20 cellular contexts compared by ENCODE assay signal in genomic region chr9:134663084-134663483, GRCh38. TPM values are rescaled to one million over a fixed set of nuclear protein-coding genes. Genes with fewer than 3 reads are reported as not detected.
DNase-seq lines count a peak whose midpoint lies in the region; ATAC-seq and TF ChIP-seq lines count a peak whose summit lies in the region.
"Had no signal": no experiment of that assay in that cellular context is flagged by ENCODE, and none has a peak within 500 bp of the region (broad histone marks: within the 10 kb centered on the region; RNA-seq: fewer than 3 reads in every experiment).

No MANE protein-coding gene starts in this region.

- TF ChIP-seq RAD21 in SK-N-SH (IDR thresholded peaks at IDR 0.05; ENCODE audit: low read length), result no peak

- TF ChIP-seq POLR2A in tibial nerve (IDR thresholded peaks at IDR 0.05), result no peak

- no peaks in the 10 kb centered on the region for H3K9me3 Mint-ChIP-seq in nephron
- peaks cover 3% of the 10 kb centered on the region for H3K9me3 Mint-ChIP-seq in CD4-positive, alpha-beta T cell

- TF ChIP-seq EP300 in SK-N-SH (IDR thresholded peaks at IDR 0.05; ENCODE audit: borderline replicate concordance in 1 of 2, low read depth in 1 of 2, low read length in 1 of 2), result no peak
- TF ChIP-seq EP300 in tibial nerve (IDR thresholded peaks at IDR 0.05), result no peak

- TF ChIP-seq CTCF in SK-N-SH (IDR thresholded peaks at IDR 0.05), result no peak
- TF ChIP-seq CTCF in colonic mucosa (IDR thresholded peaks at IDR 0.05), result no peak
- no peak for TF ChIP-seq CTCF in nephron (IDR thresholded peaks at IDR 0.05; ENCODE audit: unreplicated experiment in 3 of 3)
- no peak for TF ChIP-seq CTCF in tibial nerve (IDR thresholded peaks at IDR 0.05)
- TF ChIP-seq CTCF in CD4-positive, alpha-beta T cell (IDR thresholded peaks at IDR 0.05), result no peak

- H3K27ac Mint-ChIP-seq in nephron, result peak overlapping the region; percentile 58 to 89 (median 80)
- no peak overlapping the region for H3K27ac Mint-ChIP-seq in CD4-positive, alpha-beta T cell
- H3K27ac Mint-ChIP-seq: activated naive CD4-positive, alpha-beta T cell treated with anti-CD3 and anti-CD28 coated beads for 36 hours; naive thymus-derived CD4-positive, alpha-beta T cell; T-helper 2 cell treated with Interferon-gamma antibody and Interleukin-4, amounts not matched to agents 5 μg/mL and 100 μg/mL, for 36 hours had no signal

- H3K27me3 Mint-ChIP-seq in nephron (ENCODE audit: low read depth), result no peaks in the 10 kb centered on the region
- H3K27me3 Mint-ChIP-seq in CD4-positive, alpha-beta T cell, result peaks cover 3% of the 10 kb centered on the region

- intact Hi-C loops in colonic mucosa (cut with DNase I), result no loop called here
- intact Hi-C loops in CD4-positive, alpha-beta T cell (cut with DNase I, micrococcal nuclease), result no loop called here

- no peak overlapping the region for H2AFZ ChIP-seq in SK-N-SH (ENCODE audit: low read depth)

- peaks cover 98% of the 10 kb centered on the region for H4K20me1 ChIP-seq in SK-N-SH (ENCODE audit: insufficient read depth)

- peaks cover 34% of the 10 kb centered on the region for H3K4me1 Mint-ChIP-seq in nephron
- no peaks in the 10 kb centered on the region for H3K4me1 Mint-ChIP-seq in CD4-positive, alpha-beta T cell (ENCODE audit: low read depth)
- H3K4me1 Mint-ChIP-seq: naive thymus-derived CD4-positive, alpha-beta T cell had no signal

- H3K4me3 Mint-ChIP-seq in nephron, result no peak overlapping the region
- H3K4me3 Mint-ChIP-seq in CD4-positive, alpha-beta T cell, result no peak overlapping the region
- H3K4me3 Mint-ChIP-seq: activated naive CD4-positive, alpha-beta T cell treated with anti-CD3 and anti-CD28 coated beads for 36 hours; naive thymus-derived CD4-positive, alpha-beta T cell; T-helper 2 cell treated with Interferon-gamma antibody and Interleukin-4, amounts not matched to agents 5 μg/mL and 100 μg/mL, for 36 hours had no signal

- peak overlapping the region in 1 of 2 experiments; percentile 23; a peak in 2 of 4 replicates for H3K4me3 ChIP-seq in SK-N-SH (ENCODE audit: low read depth in 2 of 2, low read length in 1 of 2)
- no peak overlapping the region for H3K4me3 ChIP-seq in colonic mucosa
- H3K4me3 ChIP-seq in tibial nerve, result no peak overlapping the region
- H3K4me3 ChIP-seq: MG63, SJCRH30 had no signal

- no peak for ATAC-seq in SK-N-SH treated with all-trans-retinoic acid at 6 μM for 48 hours
- no peak for ATAC-seq in CD4-positive, alpha-beta T cell (ENCODE audit: poor library complexity)
- ATAC-seq in activated CD4-positive, CD25-positive, alpha-beta regulatory T cell treated with anti-CD3 and anti-CD28 coated beads, Interleukin-2, amount 50 U/mL, for 24 hours, result no peak
- ATAC-seq: left lobe of liver; naive thymus-derived CD4-positive, alpha-beta T cell had no signal

- H3K9ac ChIP-seq in SK-N-SH (peak overlapping the region; percentile 67; the same call in 1 of the 2 replicates), colonic mucosa (ENCODE audit: low read depth in 2 of 2, low read length in 2 of 2) (peak overlapping the region in 1 of 2 donors; percentile 46)

- H3K27ac ChIP-seq in SK-N-SH (ENCODE audit: low read depth in 2 of 2, low read length in 1 of 2) (peak overlapping the region; percentile 92 to 97), colonic mucosa (peak overlapping the region; percentile 40), tibial nerve (peak overlapping the region in 3 of 4 donors; percentile 5 to 84 (median 83))
- no peak overlapping the region for H3K27ac ChIP-seq in CD4-positive, alpha-beta T cell (ENCODE audit: low read depth, low read length)
- H3K27ac ChIP-seq: 22Rv1, SJCRH30 had no signal

- H3K36me3 Mint-ChIP-seq in nephron (ENCODE audit: low read depth), result peaks cover 28% of the 10 kb centered on the region
- H3K36me3 Mint-ChIP-seq in CD4-positive, alpha-beta T cell (ENCODE audit: low read depth), result no peaks in the 10 kb centered on the region

- peaks cover 2 to 39% of the 10 kb centered on the region in 2 experiments for H3K36me3 ChIP-seq in SK-N-SH (replicated peaks in 1 of 2; ENCODE audit: control insufficient read depth in 1 of 2, insufficient read depth in 2 of 2, low read length in 1 of 2)
- no peaks in the 10 kb centered on the region for H3K36me3 ChIP-seq in colonic mucosa
- H3K36me3 ChIP-seq in tibial nerve, result no peaks in the 10 kb centered on the region

- H3K9me2 ChIP-seq in SK-N-SH, result no peaks in the 10 kb centered on the region

- H3K79me2 ChIP-seq in SK-N-SH (ENCODE audit: insufficient read depth), result peaks cover 89% of the 10 kb centered on the region

- POLR2A ChIA-PET in SK-N-SH (lab: Yijun Ruan, JAX), result no interaction called here
- POLR2A ChIA-PET in CD4-positive, alpha-beta T cell (lab: Charles Lee), result no interaction called here

- WGBS in SK-N-SH (ENCODE audit: low lambda C conversion rate), result 67% methylated on average over 7 of the region's 10 CpGs
- 71 to 73% methylated on average over 10 of the region's 10 CpGs for WGBS in tibial nerve, 2 donors

- H3F3A ChIP-seq in SK-N-SH (replicated peaks; ENCODE audit: insufficient read depth), result peaks cover 78% of the 10 kb centered on the region

- CTCF ChIA-PET in SK-N-SH (lab: Yijun Ruan, JAX), result interaction anchor here (0.5 to 4.4 kb wide), 3 partner anchors 35 to 803 kb away, joined by 4 to 19 read pairs (median 9); no protein-coding TSS in a partner anchor
- CTCF ChIA-PET in CD4-positive, alpha-beta T cell (lab: Charles Lee), result no interaction called here

- DNase-seq in SK-N-SH (no peak), colonic mucosa (no peak), tibial nerve (ENCODE audit: low spot score in 2 of 2) (no peak), GDM1 (lab: John Stamatoyannopoulos, UW) (no peak)
- DNase-seq in CD4-positive, alpha-beta T cell, result no peak
- DNase-seq: activated CD4-positive, alpha-beta T cell treated with anti-CD3 and anti-CD28 coated beads for 4 hours; activated naive CD4-positive, alpha-beta T cell treated with anti-CD3 and anti-CD28 coated beads for 36 hours; effector memory CD4-positive, alpha-beta T cell; MG63; naive thymus-derived CD4-positive, alpha-beta T cell; NCI-H187 treated with DMSO at 0.1 percent for 48 hours; NCI-H524; retina; SJCRH30 had no signal

- peak overlapping the region; percentile 72 for H3K4me2 ChIP-seq in SK-N-SH

- H3K4me1 ChIP-seq in SK-N-SH (ENCODE audit: control insufficient read depth in 1 of 2, insufficient read depth in 2 of 2, low read depth in 1 of 2, low read length in 1 of 2) (peaks cover 38 to 40% of the 10 kb centered on the region in 2 experiments), colonic mucosa (no peaks in the 10 kb centered on the region), tibial nerve (peaks cover 0 to 68% (median 21%) of the 10 kb centered on the region in 4 donors)

- H3K27me3 ChIP-seq in SK-N-SH (ENCODE audit: insufficient read depth), result no peaks in the 10 kb centered on the region
- H3K27me3 ChIP-seq in colonic mucosa, result no peaks in the 10 kb centered on the region
- no peaks in the 10 kb centered on the region for H3K27me3 ChIP-seq in tibial nerve
- no peaks in the 10 kb centered on the region for H3K27me3 ChIP-seq in CD4-positive, alpha-beta T cell (ENCODE audit: control insufficient read depth, insufficient read depth, low read length)
- H3K27me3 ChIP-seq: MG63, SJCRH30 had no signal

- H3K9me3 ChIP-seq in SK-N-SH (no peaks in the 10 kb centered on the region), colonic mucosa (no peaks in the 10 kb centered on the region), tibial nerve (peaks cover 0 to 5% (median 0%) of the 10 kb centered on the region in 4 donors)
- H3K9me3 ChIP-seq in CD4-positive, alpha-beta T cell (ENCODE audit: control insufficient read depth, low read length), result peaks cover 11% of the 10 kb centered on the region
- H3K9me3 ChIP-seq: MG63 had no signal

TF ChIP-seq in SK-N-SH, 30 proteins besides CTCF, POLR2A, EP300 and RAD21 (continues in another document):
- TF ChIP-seq GATA2 (CRISPR knock-in tag; IDR thresholded peaks at IDR 0.05) (no peak), SIN3A (IDR thresholded peaks at IDR 0.05; ENCODE audit: borderline replicate concordance, low read depth, low read length) (no peak), JUND (IDR thresholded peaks at IDR 0.05) (no peak), TEAD4 (IDR thresholded peaks at IDR 0.05; ENCODE audit: borderline replicate concordance, insufficient read depth) (no peak), RXRA (IDR thresholded peaks at IDR 0.05; ENCODE audit: borderline replicate concordance, low read depth) (no peak), RCOR1 (IDR thresholded peaks at IDR 0.05; ENCODE audit: low read length) (no peak), POLR2AphosphoS5 (IDR thresholded peaks at IDR 0.05; ENCODE audit: low read depth, low read length) (no peak)

TF ChIP-seq in SK-N-SH treated with all-trans-retinoic acid at 6 μM for 48 hours, 23 proteins besides CTCF, POLR2A, EP300 and RAD21:
- no peak for TF ChIP-seq CSRNP3 (CRISPR knock-in tag; IDR thresholded peaks at IDR 0.05)

RNA-seq across cellular contexts. Expression of gene COL5A1, which starts 21.5 kb away (rescaled TPM):
- polyA plus RNA-seq in SK-N-SH (2012; rRNA removed), result 26.4 and 73.8 TPM in 2 replicates
- 37.9 and 52.7 TPM in 2 replicates for polyA plus RNA-seq in SK-N-SH (2012; cell fraction: cytosol; rRNA removed)
- polyA plus RNA-seq in SK-N-SH (2012; cell fraction: nucleus; rRNA removed), result 131 and 166 TPM in 2 replicates
- 10 to 100 TPM; 10.9 to 21.7 TPM for total RNA-seq in colonic mucosa
- total RNA-seq in tibial nerve, result 10 to 100 TPM; 51.9 to 78.3 (median 62.4) TPM
- under 1 TPM; 0.41 to 0.50 TPM for total RNA-seq in CD4-positive, alpha-beta T cell
- polyA plus RNA-seq: naive thymus-derived CD4-positive, alpha-beta T cell had no signal

Comparison
In these comparisons a context has a peak if more than half of its experiments do, and no peak if none do; other contexts are left out.
1. RNA of gene COL5A1, which starts 21.5 kb away (total RNA-seq): 51.9 to 78.3 TPM in tibial nerve and 10.9 to 21.7 TPM in colonic mucosa; 0.41 to 0.50 TPM in CD4-positive, alpha-beta T cell; every median in the first group is over 4 times any median in the second.